In genomic region chr6:159493888-159494632, GRCh38 we compare ENCODE assay signal across 24 cellular contexts.
DNase-seq lines count a peak whose midpoint lies in the region; ATAC-seq and TF ChIP-seq lines count a peak whose summit lies in the region.
"Had no signal": no experiment of that assay in that cellular context is flagged by ENCODE, and none has a peak within 500 bp of the region (broad histone marks: within the 10 kb centered on the region; RNA-seq: fewer than 3 reads in every experiment).

No MANE protein-coding gene starts in this region.

- H3F3A ChIP-seq in GM23248 (ENCODE audit: insufficient read depth): no peaks in the 10 kb centered on the region

- H2AFZ ChIP-seq in GM23248: no peak overlapping the region
- no peak overlapping the region for H2AFZ ChIP-seq in mesenchymal stem cell (ENCODE audit: low read depth, low read length)

- peaks cover 23% of the 10 kb centered on the region for H3K27me3 ChIP-seq in GM23248 (replicated peaks; ENCODE audit: insufficient read depth)
- H3K27me3 ChIP-seq in mesenchymal stem cell (ENCODE audit: control insufficient read depth in 1 of 2, insufficient read depth in 1 of 2, low read length in 2 of 2): peaks cover 0 to 14% of the 10 kb centered on the region in 2 experiments
- no peaks in the 10 kb centered on the region for H3K27me3 ChIP-seq in testis
- H3K27me3 ChIP-seq: BE2C had no signal

- no peak overlapping the region for H2BK15ac ChIP-seq in mesenchymal stem cell (ENCODE audit: low read depth, poor library complexity, severe bottlenecking)

- H3K4me3 ChIP-seq in AG10803 (ENCODE audit: low read length) (no peak overlapping the region), GM23248 (no peak overlapping the region), fibroblast of the aortic adventitia (ENCODE audit: low read depth, low read length) (no peak overlapping the region), mesenchymal stem cell (ENCODE audit: insufficient read depth in 1 of 2, low read depth in 1 of 2, low read length in 2 of 2) (no peak overlapping the region), testis (no peak overlapping the region)
- H3K4me3 ChIP-seq: A549, GM12878, HAP-1 had no signal

- no peak overlapping the region for H3K23ac ChIP-seq in mesenchymal stem cell (ENCODE audit: low read length in 2 of 2)

- no peak overlapping the region for H4K91ac ChIP-seq in mesenchymal stem cell (ENCODE audit: low read length)

- H3K9me2 ChIP-seq in GM23248 (ENCODE audit: insufficient read depth): no peaks in the 10 kb centered on the region

- H3K4me2 ChIP-seq in GM23248 (ENCODE audit: unreplicated experiment) (no peak overlapping the region), mesenchymal stem cell (ENCODE audit: low read length, poor library complexity, severe bottlenecking) (no peak overlapping the region)
- H3K4me2 ChIP-seq: A549 had no signal

- intact Hi-C loops in testis (cut with DNase I; ENCODE audit: low total_unique reads): no loop called here

- peak; percentile 15 for DNase-seq in AG10803 (ENCODE audit: low read depth)
- peak; percentile 18 for DNase-seq in GM23248
- peak; percentile 5 for DNase-seq in fibroblast of the aortic adventitia (ENCODE audit: low read depth)
- DNase-seq in mesenchymal stem cell: no peak
- DNase-seq in testis: no peak
- DNase-seq in NCI-H2171 treated with DMSO at 0.1 percent for 48 hours (lab: John Stamatoyannopoulos, UW): no peak
- DNase-seq: BE2C; CD4-positive, CD25-positive, alpha-beta regulatory T cell; DMS 273 treated with DMSO at 0.1 percent for 48 hours; DND-41; KG1; NCI-H1092 treated with DMSO at 0.1 percent for 48 hours; NCI-H146; NCI-H2029; NCI-H226; NCI-H510A treated with DMSO at 0.1 percent for 48 hours; NCI-H748 treated with DMSO at 0.1 percent for 48 hours; NK-92 treated with Interleukin-12 subunit alpha and Interleukin-12 subunit beta, amount 100 ng/mL, for 24 hours had no signal

- H3K4me1 ChIP-seq in GM23248 (ENCODE audit: insufficient read depth) (no peaks in the 10 kb centered on the region), mesenchymal stem cell (ENCODE audit: control insufficient read depth, insufficient read depth, low read depth, low read length) (no peaks in the 10 kb centered on the region), testis (no peaks in the 10 kb centered on the region)
- H3K4me1 ChIP-seq: A549, BE2C, HAP-1 had no signal

- H2BK120ac ChIP-seq in mesenchymal stem cell (ENCODE audit: low read depth, low read length): no peak overlapping the region

- no peaks in the 10 kb centered on the region for H4K20me1 ChIP-seq in GM23248 (ENCODE audit: insufficient read depth)

- H3K14ac ChIP-seq in mesenchymal stem cell (ENCODE audit: low read length in 2 of 2): no peak overlapping the region

- H3K9me3 ChIP-seq in GM23248 (ENCODE audit: low read depth): peaks cover 5% of the 10 kb centered on the region
- peaks cover 15% of the 10 kb centered on the region for H3K9me3 ChIP-seq in mesenchymal stem cell (ENCODE audit: control insufficient read depth, low read length)
- no peaks in the 10 kb centered on the region for H3K9me3 ChIP-seq in testis
- H3K9me3 ChIP-seq: BE2C, HAP-1 had no signal

- no peak for ATAC-seq in HG02938 (IDR thresholded peaks at IDR 0.05; ENCODE audit: unreplicated experiment)
- ATAC-seq: A549, GM12878, SK-N-SH treated with all-trans-retinoic acid at 6 μM for 48 hours had no signal

- H3K36me3 ChIP-seq in GM23248 (ENCODE audit: low read depth) (no peaks in the 10 kb centered on the region), mesenchymal stem cell (ENCODE audit: control insufficient read depth in 1 of 2, insufficient read depth in 2 of 2, low read depth in 1 of 2, low read length in 2 of 2) (no peaks in the 10 kb centered on the region), testis (ENCODE audit: low read depth, missing control alignments) (no peaks in the 10 kb centered on the region)
- H3K36me3 ChIP-seq: BE2C, HAP-1 had no signal

- H4K8ac ChIP-seq in mesenchymal stem cell (ENCODE audit: low read length): no peak overlapping the region

- no peak overlapping the region for H2BK5ac ChIP-seq in mesenchymal stem cell (ENCODE audit: low read depth, low read length, poor library complexity, severe bottlenecking)

- no peak overlapping the region for H3K4ac ChIP-seq in mesenchymal stem cell (ENCODE audit: low read depth in 1 of 2, low read length in 2 of 2)

- H3K18ac ChIP-seq in mesenchymal stem cell (ENCODE audit: low read depth in 1 of 2, low read length in 2 of 2): no peak overlapping the region

- WGBS in GM23248 (ENCODE audit: low coverage in 1 of 2, low lambda C conversion rate in 2 of 2, missing lambda C conversion rate in 2 of 2), 2 experiments: 33 to 37% methylated on average over 6 of the region's 6 CpGs
- WGBS in mesenchymal stem cell: 57% methylated on average over 3 of the region's 6 CpGs
- WGBS in testis, 2 donors: 78 to 79% methylated on average over 6 of the region's 6 CpGs

- TF ChIP-seq CTCF in AG10803 (conservative IDR thresholded peaks at IDR 0.05; ENCODE audit: low read length) (no peak), fibroblast of the aortic adventitia (IDR thresholded peaks at IDR 0.05; ENCODE audit: insufficient read depth, low read length) (no peak), testis (IDR thresholded peaks at IDR 0.05) (no peak)

- in situ Hi-C loops in GM23248 (cut with MboI): no loop called here

- no peak overlapping the region for H3K9ac ChIP-seq in GM23248
- peak overlapping the region; percentile 21 for H3K9ac ChIP-seq in mesenchymal stem cell (ENCODE audit: low read length)

- no peak overlapping the region for H2AK5ac ChIP-seq in mesenchymal stem cell (ENCODE audit: low read length, severe bottlenecking)

- H3K27ac ChIP-seq in GM23248 (no peak overlapping the region), mesenchymal stem cell (ENCODE audit: low read length, poor library complexity, severe bottlenecking) (no peak overlapping the region), testis (no peak overlapping the region)
- H3K27ac ChIP-seq: A549, RWPE1 had no signal

- no peak for TF ChIP-seq POLR2A in testis (IDR thresholded peaks at IDR 0.05)

- H3K79me1 ChIP-seq in mesenchymal stem cell (replicated peaks; ENCODE audit: low read length, poor library complexity, severe bottlenecking): no peaks in the 10 kb centered on the region

- no peak overlapping the region for H2BK12ac ChIP-seq in mesenchymal stem cell (ENCODE audit: low read length in 2 of 2)

- H3K79me2 ChIP-seq in GM23248 (ENCODE audit: insufficient read depth): no peaks in the 10 kb centered on the region

Comparison
In these comparisons a context has a peak if more than half of its experiments do, and no peak if none do; other contexts are left out.
1. DNase-seq: peak in AG10803 (single experiment), GM23248 (single experiment) and fibroblast of the aortic adventitia (single experiment); none in mesenchymal stem cell (single experiment), testis (single experiment) and NCI-H2171 treated with DMSO at 0.1 percent for 48 hours (single experiment).